Comparison of ENCODE assay signal across 23 cellular contexts in the genomic region with DNA sequence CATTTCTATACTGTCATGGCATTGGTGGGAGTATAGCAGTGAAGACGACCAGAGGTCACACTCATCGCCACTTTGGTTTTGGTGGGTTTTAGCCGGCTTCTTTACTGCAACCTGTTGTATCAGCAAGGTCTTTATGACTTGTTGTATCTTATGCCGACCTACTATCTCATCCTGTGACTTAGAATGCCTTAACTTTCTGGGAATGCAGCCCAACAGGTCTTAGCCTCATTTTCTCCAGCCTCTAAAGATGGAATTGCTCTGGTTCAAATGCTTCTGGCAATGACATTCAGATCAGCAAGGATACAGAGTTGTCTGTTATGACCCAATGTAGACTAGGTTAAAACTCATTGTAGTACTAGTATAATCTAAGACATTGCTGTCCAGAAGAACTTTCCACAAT. TPM values are rescaled to one million over a fixed set of nuclear protein-coding genes. Genes with fewer than 3 reads are reported as not detected.
A peak's percentile ranks its signal among the peaks of the same experiment; 100 is the strongest.
DNase-seq lines count a peak whose midpoint lies in the region; ATAC-seq and TF ChIP-seq lines count a peak whose summit lies in the region.
"Had no signal": no experiment of that assay in that cellular context is flagged by ENCODE, and none has a peak within 500 bp of the region (broad histone marks: within the 10 kb centered on the region; RNA-seq: fewer than 3 reads in every experiment).

No MANE protein-coding gene starts in this region.

- H3K4ac ChIP-seq in trophoblast cell (ENCODE audit: low read depth, low read length): no peak overlapping the region

- CTCF ChIA-PET in HEK293 (lab: Yijun Ruan, JAX): no interaction called here

- H3K27me3 ChIP-seq in trophoblast cell (ENCODE audit: insufficient read depth, low read length): no peaks in the 10 kb centered on the region
- H3K27me3 ChIP-seq: BE2C, BLaER1 had no signal

- no peak overlapping the region for H3K4me2 ChIP-seq in trophoblast cell (ENCODE audit: low read length)
- H3K4me2 ChIP-seq: BLaER1 had no signal

- H2AFZ ChIP-seq in trophoblast cell (ENCODE audit: insufficient read depth, low read length, poor library complexity): no peak overlapping the region

- WGBS in trophoblast cell (ENCODE audit: extremely low coverage, insufficient coverage, insufficient read length): no CpG with 5 or more reads among the region's 4 CpGs

- H3K23ac ChIP-seq in trophoblast cell (ENCODE audit: low read length): no peak overlapping the region

- H2BK120ac ChIP-seq in trophoblast cell (ENCODE audit: insufficient read depth, low read length, poor library complexity): no peak overlapping the region

- H4K91ac ChIP-seq in trophoblast cell (ENCODE audit: low read depth, low read length): no peak overlapping the region

- H2BK5ac ChIP-seq in trophoblast cell (ENCODE audit: low read depth, low read length, poor library complexity): peak overlapping the region; percentile 22

- ATAC-seq in HG03342 (IDR thresholded peaks at IDR 0.05; ENCODE audit: unreplicated experiment): no peak
- ATAC-seq in HG03108 (IDR thresholded peaks at IDR 0.05; ENCODE audit: unreplicated experiment): no peak

- H2BK12ac ChIP-seq in trophoblast cell (ENCODE audit: low read length): peak overlapping the region; percentile 15

- H3K9me3 ChIP-seq in HEK293 (ENCODE audit: control insufficient read depth, insufficient read depth, low read depth, low read length): no peaks in the 10 kb centered on the region
- H3K9me3 ChIP-seq in trophoblast cell (ENCODE audit: insufficient read depth, low read depth, low read length): no peaks in the 10 kb centered on the region
- H3K9me3 ChIP-seq: BE2C had no signal

- TF ChIP-seq CTCF in HEK293 (tag by site-specific recombination; IDR thresholded peaks at IDR 0.05): no peak

- H4K12ac ChIP-seq in trophoblast cell (ENCODE audit: low read depth, low read length): no peak overlapping the region

- H3K4me3 ChIP-seq in HEK293 (ENCODE audit: low read depth, low read length) (no peak overlapping the region), trophoblast cell (ENCODE audit: low read depth, low read length) (no peak overlapping the region)
- H3K4me3 ChIP-seq: BLaER1 had no signal

- no peak overlapping the region for H3K18ac ChIP-seq in trophoblast cell (ENCODE audit: low read length)

- POLR2A ChIA-PET in HEK293 (lab: Yijun Ruan, JAX): no interaction called here

- H3K4me1 ChIP-seq in HEK293 (ENCODE audit: control insufficient read depth, insufficient read depth, low read length) (peaks cover 8% of the 10 kb centered on the region; the same call in 1 of the 2 replicates), trophoblast cell (ENCODE audit: control insufficient read depth in 1 of 2, insufficient read depth in 2 of 2, low read length in 2 of 2) (peaks cover 7 to 22% of the 10 kb centered on the region in 2 experiments)
- H3K4me1 ChIP-seq: BE2C, BLaER1 had no signal

- H3K14ac ChIP-seq in trophoblast cell (ENCODE audit: low read length): no peak overlapping the region

- H3K79me1 ChIP-seq in trophoblast cell (ENCODE audit: low read length): peaks cover 34% of the 10 kb centered on the region

- no peaks in the 10 kb centered on the region for H3K36me3 ChIP-seq in HEK293 (ENCODE audit: control insufficient read depth in 2 of 2, insufficient read depth in 1 of 2, low read length in 2 of 2)
- no peaks in the 10 kb centered on the region for H3K36me3 ChIP-seq in trophoblast cell (ENCODE audit: control insufficient read depth in 1 of 2, insufficient read depth in 2 of 2, low read length in 2 of 2)
- H3K36me3 ChIP-seq: BE2C, BLaER1 had no signal

- no peaks in the 10 kb centered on the region for H3K79me2 ChIP-seq in trophoblast cell (ENCODE audit: control insufficient read depth, insufficient read depth, low read length, poor library complexity)

- H3K27ac ChIP-seq in HEK293 (ENCODE audit: extremely low read depth, low read depth, low read length): no peak overlapping the region
- H3K27ac ChIP-seq in trophoblast cell (ENCODE audit: low read depth, low read length): peak overlapping the region; percentile 77
- H3K27ac ChIP-seq: BLaER1 had no signal

- H2AK5ac ChIP-seq in trophoblast cell (ENCODE audit: low read length): no peak overlapping the region

- no peak overlapping the region for H3K9ac ChIP-seq in trophoblast cell (ENCODE audit: low read length)
- H3K9ac ChIP-seq: BLaER1 had no signal

- DNase-seq in trophoblast cell (peak; percentile 88 to 95), inferior parietal cortex (ENCODE audit: extremely low spot score) (no peak)
- DNase-seq: 8988T; ACHN; BE2C; C1 segment of cervical spinal cord; CD4-positive, alpha-beta memory T cell; CD4-positive, CD25-positive, alpha-beta regulatory T cell; CD8-positive, alpha-beta memory T cell; COR-L47; DMS 273 treated with DMSO at 0.1 percent for 48 hours; DMS153; DMS53; DMS79; DND-41; EL; GF-D8 had no signal

- H4K8ac ChIP-seq in trophoblast cell (ENCODE audit: low read depth, low read length): no peak overlapping the region

TF ChIP-seq in HEK293, 187 proteins besides CTCF, POLR2A, EP300 and RAD21:
- TF ChIP-seq SCRT2 (tag by site-specific recombination; IDR thresholded peaks at IDR 0.05) (0 out of 2 replicates have a peak, but pooled peaks have one; percentile 11), TRIM28 (IDR thresholded peaks at IDR 0.05; ENCODE audit: borderline replicate concordance, low read length) (no peak), ZNF664 (tag by site-specific recombination; IDR thresholded peaks at IDR 0.05) (no peak), ZNF837 (tag by site-specific recombination; IDR thresholded peaks at IDR 0.05) (no peak), ZNF274 (IDR thresholded peaks at IDR 0.05; ENCODE audit: low read length) (no peak), ZNF274 (tag by site-specific recombination; IDR thresholded peaks at IDR 0.05; ENCODE audit: borderline replicate concordance) (no peak), ZNF324 (tag by site-specific recombination; IDR thresholded peaks at IDR 0.05) (no peak), ZNF121 (tag by site-specific recombination; IDR thresholded peaks at IDR 0.05) (no peak), ZNF610 (tag by site-specific recombination; IDR thresholded peaks at IDR 0.05; ENCODE audit: borderline replicate concordance) (no peak)

RNA-seq across cellular contexts. Expression of gene LRTM1, which starts 54.9 kb away (rescaled TPM):
- 0.06 and 0.07 TPM in 2 replicates for polyA plus RNA-seq in trophoblast cell (2013)
- polyA plus RNA-seq: AG04450; CD14-positive monocyte; CD4-positive, alpha-beta memory T cell; CD4-positive, CD25-positive, alpha-beta regulatory T cell; CD8-positive, alpha-beta memory T cell had no signal
